ENCODE assay signal across 22 cellular contexts in genomic region chr13:72693832-72694231, GRCh38.
"Had no signal": no experiment of that assay in that cellular context is flagged by ENCODE, and none has a peak within 500 bp of the region (broad histone marks: within the 10 kb centered on the region; RNA-seq: fewer than 3 reads in every experiment).

No MANE protein-coding gene starts in this region.

- H3K27ac ChIP-seq: brain microvascular endothelial cell had no signal

- FAIRE-seq: astrocyte, bronchial epithelial cell, colon, frontal cortex had no signal

- DNase-seq: activated CD4-positive, alpha-beta T cell treated with anti-CD3 and anti-CD28 coated beads for 36 hours; activated CD4-positive, alpha-beta T cell treated with anti-CD3 and anti-CD28 coated beads, Interleukin-2, amount 50 U/mL, for 1 hour; activated CD4-positive, alpha-beta T cell treated with anti-CD3 and anti-CD28 coated beads, Interleukin-2, amount 50 U/mL, for 48 hours; activated CD4-positive, CD25-positive, alpha-beta regulatory T cell; activated CD4-positive, CD25-positive, alpha-beta regulatory T cell treated with anti-CD3 and anti-CD28 coated beads, Interleukin-2, amount 50 U/mL, for 72 hours; activated CD8-positive, alpha-beta memory T cell treated with anti-CD3 and anti-CD28 coated beads for 24 hours; activated CD8-positive, alpha-beta T cell treated with anti-CD3 and anti-CD28 coated beads for 36 hours; activated effector memory CD4-positive, alpha-beta T cell treated with Interleukin-2 at 50 U/mL for 16 hours; activated gamma-delta T cell treated with Interleukin-2 at 50 U/mL for 16 hours; activated naive CD4-positive, alpha-beta T cell treated with anti-CD3 and anti-CD28 coated beads, Interleukin-2, amount 50 U/mL, for 16 hours; activated naive CD4-positive, alpha-beta T cell treated with Interleukin-2 at 50 U/mL for 16 hours; activated T-cell treated with anti-CD3 and anti-CD28 coated beads, Interleukin-2, amount 50 U/mL, for 4 hours; amniotic stem cell; brain microvascular endothelial cell; effector CD8-positive, alpha-beta T cell; foreskin fibroblast; head of caudate nucleus; T-helper 2 cell had no signal

- H3K36me3 ChIP-seq: brain microvascular endothelial cell had no signal

- H3K27me3 ChIP-seq: brain microvascular endothelial cell had no signal
